32 cellular contexts compared by ENCODE assay signal in the genomic region with DNA sequence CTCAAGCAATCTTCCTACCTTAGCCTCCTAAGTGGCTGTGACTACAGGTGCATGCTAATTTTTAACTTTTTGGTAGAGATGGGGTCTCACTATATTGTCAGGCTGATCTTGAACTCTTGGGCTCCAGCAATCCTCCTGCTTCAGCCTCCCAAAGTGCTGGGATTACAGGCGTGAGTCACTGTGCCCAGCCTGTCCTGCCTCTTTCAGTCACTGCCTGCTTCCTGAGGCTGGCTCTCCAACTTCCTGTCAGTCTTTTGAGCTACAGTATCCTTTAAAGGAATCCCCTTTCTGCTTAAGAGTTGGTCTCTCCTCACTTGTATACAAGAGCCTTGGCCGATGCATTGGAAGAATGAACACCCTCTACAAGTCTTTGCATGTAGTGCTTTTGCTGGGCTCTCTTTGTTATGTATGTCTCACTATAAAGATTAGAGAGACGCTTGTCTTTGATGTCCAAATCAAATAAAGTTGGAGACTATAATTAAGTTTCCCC.
A peak's percentile ranks its signal among the peaks of the same experiment; 100 is the strongest.
DNase-seq lines count a peak whose midpoint lies in the region; ATAC-seq, FAIRE-seq and TF ChIP-seq lines count a peak whose summit lies in the region.
"Had no signal": no experiment of that assay in that cellular context is flagged by ENCODE, and none has a peak within 500 bp of the region (broad histone marks: within the 10 kb centered on the region; RNA-seq: fewer than 3 reads in every experiment).

No MANE protein-coding gene starts in this region.

- CTCF ChIA-PET in WTC11 (lab: Charles Lee): interaction anchor here (0.7 to 2.4 kb wide), 3 partner anchors 11 to 426 kb away, joined by 5 to 8 read pairs (median 5); no protein-coding TSS in a partner anchor

- intact Hi-C loops in left ventricle myocardium inferior (cut with micrococcal nuclease) (no loop called here), spleen (cut with DNase I; ENCODE audit: low total_unique reads) (no loop called here)

- TF ChIP-seq POLR2A in spleen (IDR thresholded peaks at IDR 0.05): no peak

- dilution Hi-C loops in keratinocyte (cut with MboI; ENCODE audit: extremely low pct_ligation_motif_present, low sequenced_read_pairs): no loop called here

- H3K9me3 ChIP-seq in keratinocyte (ENCODE audit: control insufficient read depth, low read depth, low read length) (no peaks in the 10 kb centered on the region), left ventricle myocardium inferior (replicated peaks) (peaks cover 11% of the 10 kb centered on the region), spleen (peaks cover 0 to 13% (median 1%) of the 10 kb centered on the region in 8 donors)
- H3K9me3 ChIP-seq: gastroesophageal sphincter, suprapubic skin had no signal

- WGBS in spleen, 5 donors: 65 to 76% (median 70%) methylated on average over 3 of the region's 3 CpGs

- H3K27me3 ChIP-seq in keratinocyte (ENCODE audit: control insufficient read depth, extremely low read depth, insufficient read depth, low read length): peaks cover 7% of the 10 kb centered on the region
- peaks cover 25% of the 10 kb centered on the region for H3K27me3 ChIP-seq in left ventricle myocardium inferior (ENCODE audit: low read depth)
- H3K27me3 ChIP-seq in spleen (replicated peaks in 1 of 7): peaks cover 0 to 34% (median 0%) of the 10 kb centered on the region in 7 donors

- no peaks in the 10 kb centered on the region; the same call in 1 of the 2 replicates for H3K36me3 Mint-ChIP-seq in WTC11
- H3K36me3 Mint-ChIP-seq: CD14-positive monocyte, IgD-negative memory B cell, immature natural killer cell had no signal

- H3K4me3 ChIP-seq in keratinocyte (ENCODE audit: control insufficient read depth in 2 of 3, extremely low read depth in 1 of 3, insufficient read depth in 2 of 3, low read depth in 1 of 3, low read length in 3 of 3) (no peak overlapping the region), left ventricle myocardium inferior (no peak overlapping the region), spleen (no peak overlapping the region)
- H3K4me3 ChIP-seq: cardiac muscle cell, gastroesophageal sphincter, GM23338, PC-9, psoas muscle, suprapubic skin had no signal

- TF ChIP-seq CTCF in WTC11 (IDR thresholded peaks at IDR 0.05) (no peak), keratinocyte (optimal IDR thresholded peaks at IDR 0.05 in 1 of 3, IDR thresholded peaks at IDR 0.05 in 1 of 3, conservative IDR thresholded peaks at IDR 0.05 in 1 of 3; ENCODE audit: extremely low read depth in 1 of 3, insufficient read depth in 2 of 3, low read length in 3 of 3) (no peak), left ventricle myocardium inferior (IDR thresholded peaks at IDR 0.05; ENCODE audit: borderline replicate concordance) (no peak), spleen (IDR thresholded peaks at IDR 0.05 in 8 of 11, conservative IDR thresholded peaks at IDR 0.05 in 3 of 11) (no peak)

- no peak overlapping the region for H3K9ac ChIP-seq in keratinocyte (ENCODE audit: control insufficient read depth, extremely low read depth, insufficient read depth, low read length)

- H3K9me3 Mint-ChIP-seq in WTC11: peaks cover 6% of the 10 kb centered on the region; the same call in 1 of the 2 replicates
- H3K9me3 Mint-ChIP-seq: activated CD4-positive, alpha-beta T cell treated with anti-CD3 and anti-CD28 coated beads, Interleukin-2, amount 10 ng/mL, durations not matched to agents 7 days and 5 days; GM23338; T-helper 2 cell treated with Interferon-gamma antibody and Interleukin-4, amounts not matched to agents 5 μg/mL and 100 μg/mL, for 36 hours had no signal

- H3K4me1 Mint-ChIP-seq in WTC11: peaks cover 32% of the 10 kb centered on the region
- H3K4me1 Mint-ChIP-seq: activated CD4-positive, alpha-beta T cell treated with anti-CD3 and anti-CD28 coated beads, Interleukin-2, amount 10 ng/mL, durations not matched to agents 7 days and 5 days had no signal

- H2AFZ ChIP-seq in keratinocyte (ENCODE audit: control insufficient read depth, low read length): no peak overlapping the region
- H2AFZ ChIP-seq: GM23338, PC-9 had no signal

- no peak overlapping the region for H3K4me3 Mint-ChIP-seq in WTC11
- H3K4me3 Mint-ChIP-seq: activated CD4-positive, alpha-beta T cell treated with anti-CD3 and anti-CD28 coated beads, Interleukin-2, amount 10 ng/mL, durations not matched to agents 7 days and 5 days; activated naive CD8-positive, alpha-beta T cell; CD14-positive monocyte; GM23338; IgD-negative memory B cell; immature natural killer cell; mesothelial cell of epicardium; naive thymus-derived CD4-positive, alpha-beta T cell; stimulated activated naive B cell treated with anti-CD40 and anti-IgM and Interleukin-4, amounts not matched to agents 10 μg/mL and 1 μg/mL and 100 μg/mL, for 72 hours; T-helper 2 cell treated with Interferon-gamma antibody and Interleukin-4, amounts not matched to agents 5 μg/mL and 100 μg/mL, for 36 hours had no signal

- H3K79me2 ChIP-seq in keratinocyte (ENCODE audit: control insufficient read depth, insufficient read depth, low read length): no peaks in the 10 kb centered on the region

- no peak for ATAC-seq in WTC11
- ATAC-seq: gastroesophageal sphincter; GM23338; left ventricle myocardium superior; naive thymus-derived CD4-positive, alpha-beta T cell; psoas muscle; stimulated activated naive B cell treated with anti-CD40 and anti-IgM and Interleukin-4, amounts not matched to agents 10 μg/mL and 1 μg/mL and 100 μg/mL, for 72 hours had no signal

- H3K36me3 ChIP-seq in keratinocyte (ENCODE audit: control insufficient read depth in 2 of 2, extremely low read depth in 1 of 2, insufficient read depth in 2 of 2, low read length in 2 of 2) (no peaks in the 10 kb centered on the region), left ventricle myocardium inferior (no peaks in the 10 kb centered on the region), spleen (no peaks in the 10 kb centered on the region)
- H3K36me3 ChIP-seq: cardiac muscle cell, gastroesophageal sphincter, suprapubic skin had no signal

- no peaks in the 10 kb centered on the region for H4K20me1 ChIP-seq in keratinocyte (ENCODE audit: control insufficient read depth, extremely low read depth, insufficient read depth, low read length)

- H3K9me1 ChIP-seq in keratinocyte (ENCODE audit: control insufficient read depth, extremely low read depth, insufficient read depth, low read length): no peaks in the 10 kb centered on the region

- no peak overlapping the region for H3K27ac Mint-ChIP-seq in WTC11
- H3K27ac Mint-ChIP-seq: activated CD4-positive, alpha-beta T cell treated with anti-CD3 and anti-CD28 coated beads, Interleukin-2, amount 10 ng/mL, durations not matched to agents 7 days and 5 days; activated naive CD8-positive, alpha-beta T cell; CD14-positive monocyte; GM23338; IgD-negative memory B cell; mesothelial cell of epicardium; stimulated activated naive B cell treated with anti-CD40 and anti-IgM and Interleukin-4, amounts not matched to agents 10 μg/mL and 1 μg/mL and 100 μg/mL, for 72 hours; T-helper 2 cell treated with Interferon-gamma antibody and Interleukin-4, amounts not matched to agents 5 μg/mL and 100 μg/mL, for 36 hours had no signal

- POLR2A ChIA-PET in WTC11 (lab: Charles Lee): no interaction called here

- no peak overlapping the region for H3K4me2 ChIP-seq in keratinocyte (ENCODE audit: control insufficient read depth, extremely low read depth, insufficient read depth, low read depth, low read length)
- H3K4me2 ChIP-seq: GM23338, PC-9 had no signal

- H3K4me1 ChIP-seq in keratinocyte (ENCODE audit: control insufficient read depth, extremely low read depth, insufficient read depth, low read length) (peaks cover 21% of the 10 kb centered on the region), left ventricle myocardium inferior (peaks cover 11% of the 10 kb centered on the region), spleen (peaks cover 3 to 27% (median 16%) of the 10 kb centered on the region in 6 donors)

- FAIRE-seq in keratinocyte (lab: Jason Lieb, UNC): peak; percentile 9
- FAIRE-seq: GM12891 had no signal

- peaks cover 2% of the 10 kb centered on the region; the same call in 1 of the 2 replicates for H3K27me3 Mint-ChIP-seq in WTC11 (ENCODE audit: low read depth)

- peak; percentile 38 for DNase-seq in ELF-1 (ENCODE audit: low read depth, low spot score)
- peak; percentile 47 for DNase-seq in M059J (ENCODE audit: low read depth)
- DNase-seq in WTC11 (ENCODE audit: low spot score): peak; percentile 4
- DNase-seq in keratinocyte (ENCODE audit: low read depth, low spot score): no peak
- DNase-seq in 8988T: no peak
- DNase-seq in left ventricle myocardium inferior: no peak
- no peak for DNase-seq in NCI-H1092 treated with DMSO at 0.1 percent for 48 hours (lab: John Stamatoyannopoulos, UW)
- DNase-seq in spleen: no peak
- DNase-seq: activated CD4-positive, alpha-beta T cell treated with anti-CD3 and anti-CD28 coated beads, Interleukin-2, amount 10 ng/mL, durations not matched to agents 7 days and 5 days; anterior cingulate cortex; cortex of kidney; DMS79 treated with DMSO at 0.1 percent for 48 hours; hypothalamus; immature natural killer cell; left ventricle myocardium superior; naive thymus-derived CD4-positive, alpha-beta T cell; NCI-H1436 treated with DMSO at 0.1 percent for 48 hours; nucleus accumbens; PC-9; psoas muscle; stimulated activated CD4-positive, alpha-beta T cell treated with anti-CD3 and anti-CD28 coated beads, Interleukin-15, amount 100 ng/mL, for 24 hours; stimulated activated naive B cell treated with anti-CD40 and anti-IgM and Interleukin-4, amounts not matched to agents 10 μg/mL and 1 μg/mL and 100 μg/mL, for 72 hours had no signal

- H3K27ac ChIP-seq in keratinocyte (ENCODE audit: control insufficient read depth, insufficient read depth, low read length): no peak overlapping the region
- no peak overlapping the region for H3K27ac ChIP-seq in left ventricle myocardium inferior (replicated peaks)
- H3K27ac ChIP-seq in spleen: no peak overlapping the region
- H3K27ac ChIP-seq: cardiac muscle cell, gastroesophageal sphincter, PC-9, psoas muscle, suprapubic skin had no signal

TF ChIP-seq in WTC11, 78 proteins besides CTCF, POLR2A, EP300 and RAD21 (continues in another document):
- no peak for TF ChIP-seq TEAD1 (CRISPR knock-in tag; IDR thresholded peaks at IDR 0.05)
- TF ChIP-seq HMGA2 (CRISPR knock-in tag; IDR thresholded peaks at IDR 0.05): no peak
- TF ChIP-seq, protein P1, sequence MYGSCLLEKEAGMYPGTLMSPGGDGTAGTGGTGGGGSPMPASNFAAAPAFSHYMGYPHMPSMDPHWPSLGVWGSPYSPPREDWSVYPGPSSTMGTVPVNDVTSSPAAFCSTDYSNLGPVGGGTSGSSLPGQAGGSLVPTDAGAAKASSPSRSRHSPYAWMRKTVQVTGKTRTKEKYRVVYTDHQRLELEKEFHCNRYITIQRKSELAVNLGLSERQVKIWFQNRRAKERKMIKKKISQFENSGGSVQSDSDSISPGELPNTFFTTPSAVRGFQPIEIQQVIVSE (CRISPR knock-in tag; IDR thresholded peaks at IDR 0.05; ENCODE audit: borderline replicate concordance): no peak
- TF ChIP-seq, protein P2, sequence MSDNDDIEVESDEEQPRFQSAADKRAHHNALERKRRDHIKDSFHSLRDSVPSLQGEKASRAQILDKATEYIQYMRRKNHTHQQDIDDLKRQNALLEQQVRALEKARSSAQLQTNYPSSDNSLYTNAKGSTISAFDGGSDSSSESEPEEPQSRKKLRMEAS (CRISPR knock-in tag; IDR thresholded peaks at IDR 0.05): no peak
- no peak for TF ChIP-seq NR2C2 (CRISPR knock-in tag; IDR thresholded peaks at IDR 0.05)

Comparison
In these comparisons a context has a peak if more than half of its experiments do, and no peak if none do; other contexts are left out.
1. DNase-seq: peak in ELF-1 (single experiment), M059J (single experiment) and WTC11 (single experiment); none in keratinocyte (single experiment), 8988T (single experiment), left ventricle myocardium inferior (single experiment), NCI-H1092 treated with DMSO at 0.1 percent for 48 hours (single experiment) and spleen (single experiment).